In genomic region chr2:203982276-203982675, GRCh38 we compare ENCODE assay signal across 34 cellular contexts. TPM values are rescaled to one million over a fixed set of nuclear protein-coding genes. Genes with fewer than 3 reads are reported as not detected.
"Had no signal": no experiment of that assay in that cellular context is flagged by ENCODE, and none has a peak within 500 bp of the region (broad histone marks: within the 10 kb centered on the region; RNA-seq: fewer than 3 reads in every experiment).

No MANE protein-coding gene starts in this region.

- ATAC-seq: activated CD8-positive, alpha-beta memory T cell treated with anti-CD3 and anti-CD28 coated beads, Interleukin-2, amount 10 ng/mL, durations not matched to agents 7 days and 5 days; Panc1 had no signal

- H3K4me1 Mint-ChIP-seq: activated B cell treated with CpG ODN at 0.5 μM for 24 hours, IgD-negative memory B cell had no signal

- H3K36me3 Mint-ChIP-seq: activated CD8-positive, alpha-beta memory T cell treated with anti-CD3 and anti-CD28 coated beads, Interleukin-2, amount 10 ng/mL, durations not matched to agents 7 days and 5 days; IgD-negative memory B cell had no signal

- H3K27me3 Mint-ChIP-seq: activated CD4-positive, alpha-beta memory T cell treated with anti-CD3 and anti-CD28 coated beads, Interleukin-2, amount 10 ng/mL, durations not matched to agents 7 days and 5 days; activated CD8-positive, alpha-beta memory T cell treated with anti-CD3 and anti-CD28 coated beads, Interleukin-2, amount 10 ng/mL, durations not matched to agents 7 days and 5 days; activated naive CD4-positive, alpha-beta T cell treated with anti-CD3 and anti-CD28 coated beads, Interleukin-2, amount 50 U/mL, for 24 hours had no signal

- H3K27ac Mint-ChIP-seq: activated B cell treated with CpG ODN at 0.5 μM for 24 hours; activated CD4-positive, alpha-beta memory T cell treated with anti-CD3 and anti-CD28 coated beads, Interleukin-2, amount 10 ng/mL, durations not matched to agents 7 days and 5 days; activated CD8-positive, alpha-beta memory T cell treated with anti-CD3 and anti-CD28 coated beads, Interleukin-2, amount 10 ng/mL, durations not matched to agents 7 days and 5 days; activated naive CD4-positive, alpha-beta T cell treated with anti-CD3 and anti-CD28 coated beads, Interleukin-2, amount 50 U/mL, for 24 hours; IgD-negative memory B cell; T-helper 1 cell treated with Interleukin-12 subunit alpha and Interleukin-12 subunit beta and Interleukin-4 antibody, amounts not matched to agents 30 μg/mL and 1 μg/mL, for 36 hours had no signal

- H3K4me3 Mint-ChIP-seq: activated B cell treated with CpG ODN at 0.5 μM for 24 hours; activated CD4-positive, alpha-beta memory T cell treated with anti-CD3 and anti-CD28 coated beads, Interleukin-2, amount 10 ng/mL, durations not matched to agents 7 days and 5 days; activated CD8-positive, alpha-beta memory T cell treated with anti-CD3 and anti-CD28 coated beads, Interleukin-2, amount 10 ng/mL, durations not matched to agents 7 days and 5 days; activated naive CD4-positive, alpha-beta T cell treated with anti-CD3 and anti-CD28 coated beads, Interleukin-2, amount 50 U/mL, for 24 hours; IgD-negative memory B cell; T-helper 1 cell treated with Interleukin-12 subunit alpha and Interleukin-12 subunit beta and Interleukin-4 antibody, amounts not matched to agents 30 μg/mL and 1 μg/mL, for 36 hours had no signal

- H3K9me3 Mint-ChIP-seq: activated B cell treated with CpG ODN at 0.5 μM for 24 hours; activated naive CD4-positive, alpha-beta T cell treated with anti-CD3 and anti-CD28 coated beads, Interleukin-2, amount 50 U/mL, for 24 hours had no signal

- DNase-seq: activated B cell treated with CpG ODN at 0.5 μM for 24 hours; activated CD4-positive, alpha-beta memory T cell treated with anti-CD3 and anti-CD28 coated beads, Interleukin-2, amount 10 ng/mL, durations not matched to agents 7 days and 5 days; activated CD8-positive, alpha-beta memory T cell treated with anti-CD3 and anti-CD28 coated beads for 24 hours; activated CD8-positive, alpha-beta memory T cell treated with anti-CD3 and anti-CD28 coated beads, Interleukin-2, amount 10 ng/mL, durations not matched to agents 7 days and 5 days; activated CD8-positive, alpha-beta memory T cell treated with anti-CD3 and anti-CD28 coated beads, Interleukin-2, amount 50 U/mL, for 48 hours; activated effector memory CD4-positive, alpha-beta T cell treated with anti-CD3 and anti-CD28 coated beads, Interleukin-2, amount 50 U/mL, for 16 hours; activated naive CD4-positive, alpha-beta T cell; amniotic stem cell; aorta; brain microvascular endothelial cell; central memory CD4-positive, alpha-beta T cell; Karpas-422; KBM-7; MG63; NCI-H1048; NCI-H1105 treated with DMSO at 0.1 percent for 48 hours; NCI-H1436; NCI-H1694; NCI-H1930; NCI-H2081 treated with DMSO at 0.1 percent for 48 hours; NCI-H226; NCI-H446 treated with DMSO at 0.1 percent for 48 hours; NCI-H524; NCI-H69; SHP77; SJCRH30; SK-N-SH; T-helper 9 cell had no signal

RNA-seq across cellular contexts. Expression of gene ICOS, which starts 45.7 kb away (rescaled TPM):
- total RNA-seq: activated B cell treated with CpG ODN at 0.5 μM for 24 hours, cerebellum, RPMI7951, SJCRH30 had no signal
- polyA plus RNA-seq: SK-N-SH had no signal
